19 cellular contexts compared by ENCODE assay signal in genomic region chr7:1255083-1255816, GRCh38. TPM values are rescaled to one million over a fixed set of nuclear protein-coding genes. Genes with fewer than 3 reads are reported as not detected.
"Had no signal": no experiment of that assay in that cellular context is flagged by ENCODE, and none has a peak within 500 bp of the region (broad histone marks: within the 10 kb centered on the region; RNA-seq: fewer than 3 reads in every experiment).

No MANE protein-coding gene starts in this region.

- ATAC-seq: activated CD4-positive, alpha-beta T cell treated with anti-CD3 and anti-CD28 coated beads for 36 hours; natural killer cell; stimulated activated naive CD8-positive, alpha-beta T cell treated with anti-CD3 and anti-CD28 coated beads, Interleukin-15, Interleukin-2, amounts not matched to agents 100 U/mL and 50 U/mL, for 24 hours had no signal

- DNase-seq: activated CD4-positive, alpha-beta T cell treated with anti-CD3 and anti-CD28 coated beads for 36 hours; activated CD4-positive, alpha-beta T cell treated with anti-CD3 and anti-CD28 coated beads, Interleukin-2, amount 50 U/mL, for 48 hours; dermis blood vessel endothelial cell; effector memory CD4-positive, alpha-beta T cell; foreskin fibroblast; hypothalamus; islet precursor cell; natural killer cell; stimulated activated CD4-positive, alpha-beta T cell treated with anti-CD3 and anti-CD28 coated beads, Interleukin-2, amount 100 ng/mL, for 24 hours; stimulated activated naive CD8-positive, alpha-beta T cell treated with anti-CD3 and anti-CD28 coated beads, Interleukin-15, Interleukin-2, amounts not matched to agents 100 U/mL and 50 U/mL, for 24 hours; uterus had no signal

- H3K36me3 ChIP-seq: cardiac muscle cell, tibial nerve, uterus had no signal

- H3K9me3 ChIP-seq: tibial nerve, uterus had no signal

- H3K4me1 Mint-ChIP-seq: activated CD4-positive, alpha-beta T cell treated with anti-CD3 and anti-CD28 coated beads for 36 hours; natural killer cell had no signal

- H3K36me3 Mint-ChIP-seq: activated naive CD8-positive, alpha-beta T cell; natural killer cell had no signal

- H3K27ac ChIP-seq: cardiac muscle cell, tibial nerve, uterus had no signal

- H3K9me3 Mint-ChIP-seq: natural killer cell; T-helper 2 cell treated with Interferon-gamma antibody and Interleukin-4, amounts not matched to agents 5 μg/mL and 100 μg/mL, for 36 hours had no signal

- H3K27ac Mint-ChIP-seq: activated CD4-positive, alpha-beta T cell treated with anti-CD3 and anti-CD28 coated beads for 36 hours; activated naive CD8-positive, alpha-beta T cell; natural killer cell; T-helper 2 cell treated with Interferon-gamma antibody and Interleukin-4, amounts not matched to agents 5 μg/mL and 100 μg/mL, for 36 hours had no signal

- H3K4me3 ChIP-seq: cardiac muscle cell, tibial nerve, uterus had no signal

- H3K4me3 Mint-ChIP-seq: activated CD4-positive, alpha-beta T cell treated with anti-CD3 and anti-CD28 coated beads for 36 hours; activated naive CD8-positive, alpha-beta T cell; natural killer cell; T-helper 2 cell treated with Interferon-gamma antibody and Interleukin-4, amounts not matched to agents 5 μg/mL and 100 μg/mL, for 36 hours had no signal

- H3K4me1 ChIP-seq: uterus had no signal

RNA-seq across cellular contexts. Expression of gene UNCX, which starts 22.6 kb away (rescaled TPM):
- total RNA-seq: activated CD4-positive, alpha-beta T cell treated with anti-CD3 and anti-CD28 coated beads for 36 hours; dermis blood vessel endothelial cell; lower leg skin; mesenteric fat pad; natural killer cell; renal cortical epithelial cell; skeletal muscle tissue; tibial nerve; uterus had no signal
